Comparison of ENCODE assay signal across 7 cellular contexts in genomic region chr12:57085999-57086950, GRCh38. TPM values are rescaled to one million over a fixed set of nuclear protein-coding genes. Genes with fewer than 3 reads are reported as not detected.
DNase-seq lines count a peak whose midpoint lies in the region; ATAC-seq, FAIRE-seq and TF ChIP-seq lines count a peak whose summit lies in the region.

No MANE protein-coding gene starts in this region.

- H3K4me1 Mint-ChIP-seq in activated CD4-positive, alpha-beta T cell treated with anti-CD3 and anti-CD28 coated beads, Interleukin-2, amount 10 ng/mL, durations not matched to agents 7 days and 5 days: peaks cover 49% of the 10 kb centered on the region
- H3K4me1 Mint-ChIP-seq in stimulated activated naive CD8-positive, alpha-beta T cell treated with anti-CD3 and anti-CD28 coated beads, Interleukin-15, amount 100 ng/mL, for 72 hours: peaks cover 45% of the 10 kb centered on the region

- TF ChIP-seq CTCF in GM12865 (IDR thresholded peaks at IDR 0.05; ENCODE audit: insufficient read depth, low read depth, low read length, missing control alignments) (peak; percentile 32), NB4 (IDR thresholded peaks at IDR 0.05; ENCODE audit: low read depth, low read length) (peak; percentile 45), H1 (IDR thresholded peaks at IDR 0.05; ENCODE audit: control extremely low read depth in 1 of 3, insufficient read depth in 1 of 3, low read depth in 1 of 3, low read length in 3 of 3) (peak in 2 of 3 experiments; percentile 23 to 37; a peak in 2 of 4 replicates)

- 10% methylated on average over 23 of the region's 24 CpGs; no CpG with 5 or more reads in 1 of the 2 experiments for WGBS in H1 (ENCODE audit: extremely low coverage in 1 of 2, insufficient coverage in 1 of 2, insufficient read length in 1 of 2, insufficient replicate concordance in 2 of 2, low coverage in 1 of 2, low lambda C conversion rate in 2 of 2, missing lambda C conversion rate in 1 of 2), 2 experiments

- H3K9me3 ChIP-seq in H1 (ENCODE audit: insufficient read depth in 2 of 2, low read depth in 1 of 2, low read length in 1 of 2) (no peaks in the 10 kb centered on the region), mononuclear cell (ENCODE audit: low read depth, low read length) (no peaks in the 10 kb centered on the region)

- H4K20me1 ChIP-seq in H1 (replicated peaks in 1 of 2; ENCODE audit: control insufficient read depth in 1 of 2, insufficient read depth in 2 of 2, low read length in 2 of 2): peaks cover 2 to 8% of the 10 kb centered on the region in 2 experiments

- H2BK20ac ChIP-seq in H1 (ENCODE audit: low read length): peak overlapping the region; percentile 64; the same call in 1 of the 2 replicates

- H3K56ac ChIP-seq in H1 (replicated peaks; ENCODE audit: insufficient read length, low read depth, low read length): peak overlapping the region; percentile 64

- H2AFZ ChIP-seq in H1 (ENCODE audit: low read length): peak overlapping the region; percentile 88

- H3K9me3 Mint-ChIP-seq in activated CD4-positive, alpha-beta T cell treated with anti-CD3 and anti-CD28 coated beads, Interleukin-2, amount 10 ng/mL, durations not matched to agents 7 days and 5 days: no peaks in the 10 kb centered on the region
- H3K9me3 Mint-ChIP-seq in stimulated activated naive CD8-positive, alpha-beta T cell treated with anti-CD3 and anti-CD28 coated beads, Interleukin-15, amount 100 ng/mL, for 72 hours: no peaks in the 10 kb centered on the region

- peak overlapping the region; percentile 78 for H3K18ac ChIP-seq in H1 (ENCODE audit: extremely low read depth, low read length)

- no peaks in the 10 kb centered on the region for H3K27me3 ChIP-seq in H1 (replicated peaks in 1 of 4; ENCODE audit: control insufficient read depth in 3 of 4, extremely low read depth in 1 of 4, insufficient read depth in 3 of 4, low read length in 3 of 4)
- H3K27me3 ChIP-seq in mononuclear cell (ENCODE audit: insufficient read depth, low read length): no peaks in the 10 kb centered on the region

- peak overlapping the region; percentile 47 for H3K4ac ChIP-seq in H1 (replicated peaks; ENCODE audit: insufficient read length, low read depth, low read length)

- peak overlapping the region; percentile 82 for H3K4me3 Mint-ChIP-seq in activated CD4-positive, alpha-beta T cell treated with anti-CD3 and anti-CD28 coated beads, Interleukin-2, amount 10 ng/mL, durations not matched to agents 7 days and 5 days
- H3K4me3 Mint-ChIP-seq in stimulated activated naive CD8-positive, alpha-beta T cell treated with anti-CD3 and anti-CD28 coated beads, Interleukin-15, amount 100 ng/mL, for 72 hours: peak overlapping the region; percentile 98 to 99

- H4K91ac ChIP-seq in H1 (replicated peaks; ENCODE audit: insufficient read length, low read length): peak overlapping the region; percentile 84

- ATAC-seq in stimulated activated naive CD8-positive, alpha-beta T cell treated with anti-CD3 and anti-CD28 coated beads, Interleukin-15, amount 100 ng/mL, for 72 hours: no peak
- ATAC-seq in HG02885 (IDR thresholded peaks at IDR 0.05; ENCODE audit: poor library complexity, unreplicated experiment): no peak

- no peaks in the 10 kb centered on the region for H3K27me3 Mint-ChIP-seq in activated CD4-positive, alpha-beta T cell treated with anti-CD3 and anti-CD28 coated beads, Interleukin-2, amount 10 ng/mL, durations not matched to agents 7 days and 5 days
- no peaks in the 10 kb centered on the region for H3K27me3 Mint-ChIP-seq in stimulated activated naive CD8-positive, alpha-beta T cell treated with anti-CD3 and anti-CD28 coated beads, Interleukin-15, amount 100 ng/mL, for 72 hours

- TF ChIP-seq RAD21 in H1 (IDR thresholded peaks at IDR 0.05 in 1 of 2, conservative IDR thresholded peaks at IDR 0.05 in 1 of 2; ENCODE audit: low read depth in 2 of 2, low read length in 2 of 2): peak; percentile 10 to 14; a peak in 2 of 4 replicates

- peak overlapping the region; percentile 96 for H2BK5ac ChIP-seq in H1 (ENCODE audit: low read depth, low read length)

- no peak overlapping the region for H3K14ac ChIP-seq in H1 (ENCODE audit: insufficient read length)

- peaks cover 0 to 17% of the 10 kb centered on the region in 2 experiments; a peak in 1 of 4 replicates for H3K79me2 ChIP-seq in H1 (ENCODE audit: control insufficient read depth in 1 of 2, insufficient read depth in 2 of 2, low read length in 2 of 2)

- no peak for FAIRE-seq in H1 (lab: Jason Lieb, UNC)

- no peaks in the 10 kb centered on the region for H3K36me3 Mint-ChIP-seq in activated CD4-positive, alpha-beta T cell treated with anti-CD3 and anti-CD28 coated beads, Interleukin-2, amount 10 ng/mL, durations not matched to agents 7 days and 5 days (ENCODE audit: low read depth)

- peak overlapping the region; percentile 97 for H2BK12ac ChIP-seq in H1 (ENCODE audit: low read depth, low read length)

- H2BK15ac ChIP-seq in H1 (ENCODE audit: low read length): peak overlapping the region; percentile 32; the same call in 1 of the 2 replicates

- peak overlapping the region; percentile 81 to 89 for H3K4me2 ChIP-seq in H1 (ENCODE audit: insufficient read depth in 1 of 2, low read depth in 2 of 2, low read length in 2 of 2)

- peak overlapping the region; percentile 89; the same call in 1 of the 2 replicates for H4K8ac ChIP-seq in H1 (ENCODE audit: extremely low read depth, insufficient read depth, low read length)

- H3K4me3 ChIP-seq in GM12865 (ENCODE audit: low read depth, low read length) (peak overlapping the region; percentile 99), NB4 (ENCODE audit: low read depth, low read length) (peak overlapping the region; percentile 74), H1 (ENCODE audit: extremely low read depth in 1 of 4, insufficient read depth in 2 of 4, low read depth in 3 of 4, low read length in 4 of 4) (peak overlapping the region; percentile 57 to 79 (median 72)), mononuclear cell (ENCODE audit: low read length) (peak overlapping the region; percentile 91)

- peak overlapping the region; percentile 95 for H3K27ac Mint-ChIP-seq in activated CD4-positive, alpha-beta T cell treated with anti-CD3 and anti-CD28 coated beads, Interleukin-2, amount 10 ng/mL, durations not matched to agents 7 days and 5 days
- peak overlapping the region; percentile 98 for H3K27ac Mint-ChIP-seq in stimulated activated naive CD8-positive, alpha-beta T cell treated with anti-CD3 and anti-CD28 coated beads, Interleukin-15, amount 100 ng/mL, for 72 hours

- POLR2A ChIA-PET in activated CD4-positive, alpha-beta T cell treated with anti-CD3 and anti-CD28 coated beads, Interleukin-2, amount 10 ng/mL, durations not matched to agents 7 days and 5 days (lab: Charles Lee): no interaction called here
- POLR2A ChIA-PET in H1 (lab: Charles Lee; ENCODE audit: partially characterized antibody): interaction anchor here (0.7 to 16.5 kb wide), 13 partner anchors 7 to 408 kb away, joined by 3 to 352 read pairs (median 5); partner anchors contain the start of genes LRP1, NEMP1, SHMT2 and STAT6

- DNase-seq in GM12865 (ENCODE audit: low read depth): peak; percentile 76
- peak; percentile 84 for DNase-seq in NB4 (ENCODE audit: low read depth)
- peak; percentile 32 for DNase-seq in activated CD4-positive, alpha-beta T cell treated with anti-CD3 and anti-CD28 coated beads, Interleukin-2, amount 10 ng/mL, durations not matched to agents 7 days and 5 days
- DNase-seq in H1 (ENCODE audit: low read depth in 1 of 2, low spot score in 2 of 2): peak in 1 of 2 experiments; percentile 72
- DNase-seq in stimulated activated naive CD8-positive, alpha-beta T cell treated with anti-CD3 and anti-CD28 coated beads, Interleukin-15, amount 100 ng/mL, for 72 hours: peak; percentile 38 to 49

- H3K23me2 ChIP-seq in H1 (ENCODE audit: low read depth, low read length): peaks cover 25% of the 10 kb centered on the region

- peak overlapping the region; percentile 81 for H4K5ac ChIP-seq in H1 (ENCODE audit: insufficient read length, low read depth, low read length)

- 0 out of 2 replicates have a peak overlapping the region, but pooled peaks have one; percentile 83 for H2AK5ac ChIP-seq in H1 (ENCODE audit: low read depth, low read length)

- no peak for TF ChIP-seq EP300 in H1 (IDR thresholded peaks at IDR 0.05; ENCODE audit: borderline replicate concordance in 1 of 2, low read depth in 2 of 2, low read length in 2 of 2)

- TF ChIP-seq POLR2A in NB4 (IDR thresholded peaks at IDR 0.05; ENCODE audit: extremely low read depth, insufficient read length) (no peak), H1 (IDR thresholded peaks at IDR 0.05; ENCODE audit: control extremely low read depth in 1 of 2, low read depth in 2 of 2, low read length in 2 of 2) (peak in 1 of 2 experiments; percentile 57; a peak in 1 of 3 replicates)

- H3K4me1 ChIP-seq in H1 (replicated peaks in 1 of 4; ENCODE audit: control insufficient read depth in 3 of 4, insufficient read depth in 4 of 4, low read length in 3 of 4): peaks cover 0 to 16% (median 10%) of the 10 kb centered on the region in 4 experiments; a peak in 5 of 7 replicates
- peaks cover 39% of the 10 kb centered on the region for H3K4me1 ChIP-seq in mononuclear cell (ENCODE audit: insufficient read depth, low read length)

- peak overlapping the region; percentile 57 for H3K27ac ChIP-seq in H1 (ENCODE audit: low read depth, low read length)

- peak overlapping the region; percentile 16 for H2BK120ac ChIP-seq in H1 (replicated peaks; ENCODE audit: low read depth, low read length)

- peak overlapping the region in 3 of 4 experiments; percentile 49 to 80 (median 54); a peak in 6 of 7 replicates for H3K9ac ChIP-seq in H1 (replicated peaks in 1 of 4; ENCODE audit: extremely low read depth in 1 of 4, low read depth in 3 of 4, low read length in 3 of 4)

- H3K79me1 ChIP-seq in H1 (ENCODE audit: low read depth, low read length): peaks cover 4% of the 10 kb centered on the region; the same call in 1 of the 2 replicates

- H3K23ac ChIP-seq in H1 (ENCODE audit: insufficient read length): no peak overlapping the region

- CTCF ChIA-PET in activated CD4-positive, alpha-beta T cell treated with anti-CD3 and anti-CD28 coated beads, Interleukin-2, amount 10 ng/mL, durations not matched to agents 7 days and 5 days (lab: Charles Lee): interaction anchor here (0.8 to 1.4 kb wide), 4 partner anchors 8 to 26 kb away, joined by 3 to 6 read pairs (median 4); partner anchors contain the start of genes NEMP1 and STAT6
- CTCF ChIA-PET in H1 (lab: Charles Lee; ENCODE audit: partially characterized antibody): interaction anchor here (1.4 to 14.0 kb wide), 6 partner anchors 15 to 88 kb away, joined by 3 to 325 read pairs (median 5); partner anchors contain the start of genes STAT6 and TAC3

- peaks cover 0 to 2% (median under 1%) of the 10 kb centered on the region in 4 experiments; a peak in 1 of 8 replicates for H3K36me3 ChIP-seq in H1 (ENCODE audit: control insufficient read depth in 2 of 4, insufficient read depth in 4 of 4, low read length in 3 of 4)

RNA-seq across cellular contexts. Expression of gene NAB2, which starts 2.6 kb away (rescaled TPM):
- total RNA-seq in activated CD4-positive, alpha-beta T cell treated with anti-CD3 and anti-CD28 coated beads, Interleukin-2, amount 10 ng/mL, durations not matched to agents 7 days and 5 days: 1 to 10 TPM; 5.5 to 6.8 TPM
- 20.6 and 20.9 TPM in 2 replicates for total RNA-seq in H1 (2021; fragmentation: NEBNext Ultra II Directional; extraction: Animal tissue kit (Norgen Biotek cat#: 25700))
- 23.5 and 30.8 TPM in 2 replicates for polyA plus RNA-seq in H1 (2011; rRNA removed)
- polyA plus RNA-seq in H1 (2011; cell fraction: cytosol; rRNA removed): 23.9 TPM
- 31.8 TPM for polyA plus RNA-seq in H1 (2011; cell fraction: nucleus; rRNA removed)
- polyA plus RNA-seq in H1 (2012, experiment 1 of 2): 18.8 to 24.4 TPM (median 22.7 TPM) in 4 replicates
- 22.8 TPM for polyA plus RNA-seq in H1 (2012, experiment 2 of 2)
- polyA plus RNA-seq in H1 (2013, experiment 1 of 2): 12.4 TPM
- polyA plus RNA-seq in H1 (2013, experiment 2 of 2): 11.5 TPM
- polyA minus RNA-seq in H1 (2011; rRNA and poly(A)+ RNA removed): 12.2 and 22.2 TPM in 2 replicates
- 17.3 TPM for polyA minus RNA-seq in H1 (2011; cell fraction: cytosol; rRNA and poly(A)+ RNA removed)
- 13.8 TPM for polyA minus RNA-seq in H1 (2011; cell fraction: nucleus; rRNA and poly(A)+ RNA removed)
- 16.3 TPM for total RNA-seq in mononuclear cell

RNA-seq across cellular contexts. Expression of gene NEMP1, which starts 7.7 kb away (rescaled TPM):
- total RNA-seq in activated CD4-positive, alpha-beta T cell treated with anti-CD3 and anti-CD28 coated beads, Interleukin-2, amount 10 ng/mL, durations not matched to agents 7 days and 5 days: 10 to 100 TPM; 50.2 to 54.3 TPM
- 41.6 and 43.2 TPM in 2 replicates for total RNA-seq in H1 (2021; fragmentation: NEBNext Ultra II Directional; extraction: Animal tissue kit (Norgen Biotek cat#: 25700))
- 21.3 and 30.1 TPM in 2 replicates for polyA plus RNA-seq in H1 (2011; rRNA removed)
- polyA plus RNA-seq in H1 (2011; cell fraction: cytosol; rRNA removed): 30.3 TPM
- polyA plus RNA-seq in H1 (2011; cell fraction: nucleus; rRNA removed): 32.0 TPM
- 16.4 to 26.7 TPM (median 21.6 TPM) in 4 replicates for polyA plus RNA-seq in H1 (2012, experiment 1 of 2)
- 2.0 TPM for polyA plus RNA-seq in H1 (2012, experiment 2 of 2)
- 35.2 TPM for polyA plus RNA-seq in H1 (2013, experiment 1 of 2)
- polyA plus RNA-seq in H1 (2013, experiment 2 of 2): 38.0 TPM
- 36.9 and 49.7 TPM in 2 replicates for polyA minus RNA-seq in H1 (2011; rRNA and poly(A)+ RNA removed)
- 15.9 TPM for polyA minus RNA-seq in H1 (2011; cell fraction: cytosol; rRNA and poly(A)+ RNA removed)
- 23.5 TPM for polyA minus RNA-seq in H1 (2011; cell fraction: nucleus; rRNA and poly(A)+ RNA removed)
- 6.6 TPM for total RNA-seq in mononuclear cell

RNA-seq across cellular contexts. Expression of gene STAT6, which starts 24.9 kb away (rescaled TPM):
- 100 to 1,000 TPM; 239 to 242 TPM for total RNA-seq in activated CD4-positive, alpha-beta T cell treated with anti-CD3 and anti-CD28 coated beads, Interleukin-2, amount 10 ng/mL, durations not matched to agents 7 days and 5 days
- 26.8 and 32.9 TPM in 2 replicates for total RNA-seq in H1 (2021; fragmentation: NEBNext Ultra II Directional; extraction: Animal tissue kit (Norgen Biotek cat#: 25700))
- 38.7 and 52.2 TPM in 2 replicates for polyA plus RNA-seq in H1 (2011; rRNA removed)
- polyA plus RNA-seq in H1 (2011; cell fraction: cytosol; rRNA removed): 42.9 TPM
- polyA plus RNA-seq in H1 (2011; cell fraction: nucleus; rRNA removed): 104 TPM
- polyA plus RNA-seq in H1 (2012, experiment 1 of 2): 32.8 to 37.0 TPM (median 34.7 TPM) in 4 replicates
- 21.8 TPM for polyA plus RNA-seq in H1 (2012, experiment 2 of 2)
- polyA plus RNA-seq in H1 (2013, experiment 1 of 2): 26.6 TPM
- polyA plus RNA-seq in H1 (2013, experiment 2 of 2): 28.7 TPM
- polyA minus RNA-seq in H1 (2011; rRNA and poly(A)+ RNA removed): 32.3 and 34.6 TPM in 2 replicates
- polyA minus RNA-seq in H1 (2011; cell fraction: cytosol; rRNA and poly(A)+ RNA removed): 11.3 TPM
- polyA minus RNA-seq in H1 (2011; cell fraction: nucleus; rRNA and poly(A)+ RNA removed): 30.5 TPM
- total RNA-seq in mononuclear cell: 68.1 TPM

RNA-seq across cellular contexts. Expression of gene MYO1A, which starts 36.3 kb away (rescaled TPM):
- 1 to 10 TPM; 1.4 to 2.9 TPM for total RNA-seq in activated CD4-positive, alpha-beta T cell treated with anti-CD3 and anti-CD28 coated beads, Interleukin-2, amount 10 ng/mL, durations not matched to agents 7 days and 5 days
- 0.52 and 0.54 TPM in 2 replicates for total RNA-seq in H1 (2021; fragmentation: NEBNext Ultra II Directional; extraction: Animal tissue kit (Norgen Biotek cat#: 25700))
- polyA plus RNA-seq in H1 (2011; rRNA removed): 0.60 and 0.77 TPM in 2 replicates
- polyA plus RNA-seq in H1 (2011; cell fraction: cytosol; rRNA removed): 0.21 TPM
- polyA plus RNA-seq in H1 (2011; cell fraction: nucleus; rRNA removed): 2.2 TPM
- polyA plus RNA-seq in H1 (2012, experiment 1 of 2): 0.11 to 0.41 TPM (median 0.24 TPM) in 4 replicates
- polyA plus RNA-seq in H1 (2012, experiment 2 of 2): 0.04 TPM
- 0.14 TPM for polyA plus RNA-seq in H1 (2013, experiment 1 of 2)
- 0.33 TPM for polyA plus RNA-seq in H1 (2013, experiment 2 of 2)
- 1.3 TPM in 1 of 2 replicates, not detected in the other for polyA minus RNA-seq in H1 (2011; rRNA and poly(A)+ RNA removed)
- polyA minus RNA-seq in H1 (2011; cell fraction: cytosol; rRNA and poly(A)+ RNA removed): not detected
- 2.4 TPM for polyA minus RNA-seq in H1 (2011; cell fraction: nucleus; rRNA and poly(A)+ RNA removed)
- 0.31 TPM for total RNA-seq in mononuclear cell

RNA-seq across cellular contexts. Expression of gene LRP1, which starts 42.0 kb away (rescaled TPM):
- total RNA-seq in activated CD4-positive, alpha-beta T cell treated with anti-CD3 and anti-CD28 coated beads, Interleukin-2, amount 10 ng/mL, durations not matched to agents 7 days and 5 days: under 1 TPM; 0.94 TPM
- 92.5 and 99.1 TPM in 2 replicates for total RNA-seq in H1 (2021; fragmentation: NEBNext Ultra II Directional; extraction: Animal tissue kit (Norgen Biotek cat#: 25700))
- 35.3 and 59.0 TPM in 2 replicates for polyA plus RNA-seq in H1 (2011; rRNA removed)
- 32.8 TPM for polyA plus RNA-seq in H1 (2011; cell fraction: cytosol; rRNA removed)
- polyA plus RNA-seq in H1 (2011; cell fraction: nucleus; rRNA removed): 168 TPM
- polyA plus RNA-seq in H1 (2012, experiment 1 of 2): 61.6 to 121 TPM (median 97.9 TPM) in 4 replicates
- 64.6 TPM for polyA plus RNA-seq in H1 (2012, experiment 2 of 2)
- polyA plus RNA-seq in H1 (2013, experiment 1 of 2): 72.6 TPM
- polyA plus RNA-seq in H1 (2013, experiment 2 of 2): 45.3 TPM
- 137 and 189 TPM in 2 replicates for polyA minus RNA-seq in H1 (2011; rRNA and poly(A)+ RNA removed)
- polyA minus RNA-seq in H1 (2011; cell fraction: cytosol; rRNA and poly(A)+ RNA removed): 104 TPM
- 104 TPM for polyA minus RNA-seq in H1 (2011; cell fraction: nucleus; rRNA and poly(A)+ RNA removed)
- total RNA-seq in mononuclear cell: 56.0 TPM
